In genomic region chr15:45641374-45641778, GRCh38 we compare ENCODE assay signal across 8 cellular contexts. TPM values are rescaled to one million over a fixed set of nuclear protein-coding genes. Genes with fewer than 3 reads are reported as not detected.
DNase-seq lines count a peak whose midpoint lies in the region; ATAC-seq and TF ChIP-seq lines count a peak whose summit lies in the region.

No MANE protein-coding gene starts in this region.

- no peak for TF ChIP-seq POLR2A in Peyer's patch (IDR thresholded peaks at IDR 0.05)

- TF ChIP-seq CTCF in Peyer's patch (IDR thresholded peaks at IDR 0.05) = peak in 3 of 6 experiments; percentile 41 to 61 (median 50)
- peak; percentile 2 for TF ChIP-seq CTCF in fibroblast of mammary gland (conservative IDR thresholded peaks at IDR 0.05; ENCODE audit: control insufficient read depth, insufficient read depth, low read depth, low read length)

- H3K4me1 ChIP-seq in Peyer's patch = peaks cover 0 to 84% (median 13%) of the 10 kb centered on the region in 4 donors

- intact Hi-C loops in sciatic nerve (cut with DNase I) = no loop called here

- H3K9me3 ChIP-seq in Peyer's patch = no peaks in the 10 kb centered on the region

- H3K36me3 ChIP-seq in Peyer's patch = no peaks in the 10 kb centered on the region

- DNase-seq in GF-D8 (lab: John Stamatoyannopoulos, UW) (peak; percentile 58), Peyer's patch (peak in 1 of 3 donors; percentile 75), fibroblast of mammary gland (ENCODE audit: low read depth) (peak; percentile 98), sciatic nerve (ENCODE audit: low spot score) (no peak), NCI-H2171 treated with DMSO at 0.1 percent for 48 hours (lab: John Stamatoyannopoulos, UW) (no peak), NCI-H446 treated with DMSO at 0.1 percent for 48 hours (lab: John Stamatoyannopoulos, UW) (no peak)
- DNase-seq in activated CD4-positive, alpha-beta T cell treated with anti-CD3 and anti-CD28 coated beads, Interleukin-2, amount 50 U/mL, for 4 hours = no peak

- no peaks in the 10 kb centered on the region for H3K27me3 ChIP-seq in Peyer's patch

- peak; percentile 71 for ATAC-seq in sciatic nerve
- ATAC-seq in GM18519 (IDR thresholded peaks at IDR 0.05; ENCODE audit: low FRiP score, unreplicated experiment) = no peak

- H3K4me3 ChIP-seq in Peyer's patch (peak overlapping the region in 2 of 4 donors; percentile 4 to 29), fibroblast of mammary gland (ENCODE audit: control insufficient read depth, low read depth, low read length) (no peak overlapping the region)

- H3K27ac ChIP-seq in Peyer's patch = peak overlapping the region in 3 of 4 donors; percentile 54 to 87 (median 84)

RNA-seq across cellular contexts. Expression of gene SQOR, which starts 6.5 kb away (rescaled TPM):
- total RNA-seq in Peyer's patch (100 to 1,000 TPM in 1 of 4 donors, 10 to 100 TPM in 3; 85.8 to 101 (median 96.7) TPM), sciatic nerve (48.0 TPM)

RNA-seq across cellular contexts. Expression of gene BLOC1S6, which starts 54.2 kb away (rescaled TPM):
- total RNA-seq in Peyer's patch (10 to 100 TPM; 18.3 to 61.1 (median 32.0) TPM), sciatic nerve (48.1 TPM)

Comparison
In these comparisons a context has a peak if more than half of its experiments do, and no peak if none do; other contexts are left out.
1. DNase-seq: peak in GF-D8 (single experiment) and fibroblast of mammary gland (single experiment); none in sciatic nerve (single experiment), NCI-H2171 treated with DMSO at 0.1 percent for 48 hours (single experiment), NCI-H446 treated with DMSO at 0.1 percent for 48 hours (single experiment) and activated CD4-positive, alpha-beta T cell treated with anti-CD3 and anti-CD28 coated beads, Interleukin-2, amount 50 U/mL, for 4 hours (0 of 2).